In genomic region chr5:145824040-145824439, GRCh38 we compare ENCODE assay signal across 1 cellular context.
TF ChIP-seq lines count a peak whose summit lies in the region.

No MANE protein-coding gene starts in this region.

TF ChIP-seq in HepG2, 621 proteins besides CTCF, POLR2A, EP300 and RAD21:
- no peak for TF ChIP-seq ATRX (CRISPR knock-in tag; IDR thresholded peaks at IDR 0.05; ENCODE audit: borderline replicate concordance)
- TF ChIP-seq, protein P1, sequence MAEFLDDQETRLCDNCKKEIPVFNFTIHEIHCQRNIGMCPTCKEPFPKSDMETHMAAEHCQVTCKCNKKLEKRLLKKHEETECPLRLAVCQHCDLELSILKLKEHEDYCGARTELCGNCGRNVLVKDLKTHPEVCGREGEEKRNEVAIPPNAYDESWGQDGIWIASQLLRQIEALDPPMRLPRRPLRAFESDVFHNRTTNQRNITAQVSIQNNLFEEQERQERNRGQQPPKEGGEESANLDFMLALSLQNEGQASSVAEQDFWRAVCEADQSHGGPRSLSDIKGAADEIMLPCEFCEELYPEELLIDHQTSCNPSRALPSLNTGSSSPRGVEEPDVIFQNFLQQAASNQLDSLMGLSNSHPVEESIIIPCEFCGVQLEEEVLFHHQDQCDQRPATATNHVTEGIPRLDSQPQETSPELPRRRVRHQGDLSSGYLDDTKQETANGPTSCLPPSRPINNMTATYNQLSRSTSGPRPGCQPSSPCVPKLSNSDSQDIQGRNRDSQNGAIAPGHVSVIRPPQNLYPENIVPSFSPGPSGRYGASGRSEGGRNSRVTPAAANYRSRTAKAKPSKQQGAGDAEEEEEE (CRISPR knock-in tag; IDR thresholded peaks at IDR 0.05; ENCODE audit: borderline replicate concordance) = no peak
- no peak for TF ChIP-seq RFX5 (IDR thresholded peaks at IDR 0.05; ENCODE audit: low read depth, low read length)
- no peak for TF ChIP-seq SMAD3 (CRISPR knock-in tag; IDR thresholded peaks at IDR 0.05)
- TF ChIP-seq NFYC (CRISPR knock-in tag; IDR thresholded peaks at IDR 0.05) = no peak
- TF ChIP-seq FIP1L1 (IDR thresholded peaks at IDR 0.05; ENCODE audit: borderline replicate concordance, insufficient read depth, low read depth, low read length) = no peak
- TF ChIP-seq ZFP91 (CRISPR knock-in tag; IDR thresholded peaks at IDR 0.05; ENCODE audit: borderline replicate concordance) = no peak
- TF ChIP-seq, protein P2, sequence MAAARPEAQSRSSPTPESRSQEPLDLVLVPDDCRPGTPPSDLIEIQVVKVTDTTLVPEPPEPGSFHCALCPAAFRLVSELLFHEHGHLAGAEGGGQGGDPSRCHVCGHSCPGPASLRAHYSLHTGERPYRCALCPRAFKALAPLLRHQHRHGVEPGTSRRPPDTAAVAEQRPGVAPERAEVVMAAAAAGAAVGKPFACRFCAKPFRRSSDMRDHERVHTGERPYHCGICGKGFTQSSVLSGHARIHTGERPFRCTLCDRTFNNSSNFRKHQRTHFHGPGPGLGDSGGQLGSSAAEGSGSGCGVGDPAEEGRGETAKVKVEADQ (CRISPR knock-in tag; IDR thresholded peaks at IDR 0.05; ENCODE audit: borderline replicate concordance) = no peak
- no peak for TF ChIP-seq NFIB (CRISPR knock-in tag; IDR thresholded peaks at IDR 0.05; ENCODE audit: borderline replicate concordance)
- no peak for TF ChIP-seq NCOA5 (CRISPR knock-in tag; IDR thresholded peaks at IDR 0.05)
- TF ChIP-seq ZNF281 (CRISPR knock-in tag; IDR thresholded peaks at IDR 0.05; ENCODE audit: borderline replicate concordance) = no peak
- TF ChIP-seq ONECUT2 (CRISPR knock-in tag; IDR thresholded peaks at IDR 0.05) = no peak
- no peak for TF ChIP-seq NFRKB (IDR thresholded peaks at IDR 0.05)
- no peak for TF ChIP-seq ZNF781 (CRISPR knock-in tag; IDR thresholded peaks at IDR 0.05; ENCODE audit: borderline replicate concordance, not compliant biosample characterization)
- no peak for TF ChIP-seq NFKB2 (CRISPR knock-in tag; IDR thresholded peaks at IDR 0.05; ENCODE audit: borderline replicate concordance)
- TF ChIP-seq ZNF572 (CRISPR knock-in tag; IDR thresholded peaks at IDR 0.05) = no peak
- TF ChIP-seq, protein P3, sequence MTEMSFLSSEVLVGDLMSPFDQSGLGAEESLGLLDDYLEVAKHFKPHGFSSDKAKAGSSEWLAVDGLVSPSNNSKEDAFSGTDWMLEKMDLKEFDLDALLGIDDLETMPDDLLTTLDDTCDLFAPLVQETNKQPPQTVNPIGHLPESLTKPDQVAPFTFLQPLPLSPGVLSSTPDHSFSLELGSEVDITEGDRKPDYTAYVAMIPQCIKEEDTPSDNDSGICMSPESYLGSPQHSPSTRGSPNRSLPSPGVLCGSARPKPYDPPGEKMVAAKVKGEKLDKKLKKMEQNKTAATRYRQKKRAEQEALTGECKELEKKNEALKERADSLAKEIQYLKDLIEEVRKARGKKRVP (CRISPR knock-in tag; IDR thresholded peaks at IDR 0.05) = no peak
- no peak for TF ChIP-seq ZNF562 (CRISPR knock-in tag; IDR thresholded peaks at IDR 0.05; ENCODE audit: borderline replicate concordance)
- TF ChIP-seq ZNF501 (CRISPR knock-in tag; IDR thresholded peaks at IDR 0.05) = no peak
